Comparison of ENCODE assay signal across 1 cellular context in the genomic region with DNA sequence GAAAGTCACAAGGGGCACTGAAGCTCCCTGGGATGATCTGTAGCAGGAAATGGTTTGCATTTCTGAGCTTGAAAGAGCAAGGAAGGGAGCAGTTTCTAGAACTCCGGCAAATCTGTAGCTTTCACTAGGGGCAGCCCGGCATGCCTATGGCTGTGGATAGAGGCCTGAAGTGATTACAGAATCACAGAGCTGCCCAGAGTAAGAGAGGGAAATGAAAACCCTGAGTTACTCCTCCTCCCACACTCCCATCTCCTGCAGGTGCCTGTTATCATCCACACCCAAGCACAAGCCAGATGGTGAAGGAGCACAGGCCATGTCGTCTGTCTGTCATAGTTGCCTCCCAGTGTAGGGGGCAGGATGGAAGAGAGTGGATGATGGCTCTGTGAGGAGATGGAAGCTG.
TF ChIP-seq lines count a peak whose summit lies in the region.

No MANE protein-coding gene starts in this region.

TF ChIP-seq in GM23338, 12 proteins besides CTCF, POLR2A, EP300 and RAD21 (continued from another document):
- no peak for TF ChIP-seq REST (IDR thresholded peaks at IDR 0.05; ENCODE audit: unreplicated experiment)
- TF ChIP-seq EZH2 (IDR thresholded peaks at IDR 0.05; ENCODE audit: low read depth, unreplicated experiment) = no peak
- no peak for TF ChIP-seq JUNB (IDR thresholded peaks at IDR 0.05; ENCODE audit: unreplicated experiment)
- TF ChIP-seq STAT1 (IDR thresholded peaks at IDR 0.05; ENCODE audit: unreplicated experiment) = no peak
- TF ChIP-seq ZNF331 (CRISPR knock-in tag; IDR thresholded peaks at IDR 0.05; ENCODE audit: low read depth) = no peak
- TF ChIP-seq EZH2phosphoT487 (IDR thresholded peaks at IDR 0.05; ENCODE audit: unreplicated experiment) = no peak
- TF ChIP-seq NANOG (IDR thresholded peaks at IDR 0.05; ENCODE audit: borderline replicate concordance) = no peak
- no peak for TF ChIP-seq ZNF462 (CRISPR knock-in tag; IDR thresholded peaks at IDR 0.05)
- TF ChIP-seq, protein P1, sequence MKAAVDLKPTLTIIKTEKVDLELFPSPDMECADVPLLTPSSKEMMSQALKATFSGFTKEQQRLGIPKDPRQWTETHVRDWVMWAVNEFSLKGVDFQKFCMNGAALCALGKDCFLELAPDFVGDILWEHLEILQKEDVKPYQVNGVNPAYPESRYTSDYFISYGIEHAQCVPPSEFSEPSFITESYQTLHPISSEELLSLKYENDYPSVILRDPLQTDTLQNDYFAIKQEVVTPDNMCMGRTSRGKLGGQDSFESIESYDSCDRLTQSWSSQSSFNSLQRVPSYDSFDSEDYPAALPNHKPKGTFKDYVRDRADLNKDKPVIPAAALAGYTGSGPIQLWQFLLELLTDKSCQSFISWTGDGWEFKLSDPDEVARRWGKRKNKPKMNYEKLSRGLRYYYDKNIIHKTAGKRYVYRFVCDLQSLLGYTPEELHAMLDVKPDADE (IDR thresholded peaks at IDR 0.05) = no peak
- no peak for TF ChIP-seq CREB1 (CRISPR knock-in tag; IDR thresholded peaks at IDR 0.05; ENCODE audit: low read depth)
TF ChIP-seq in GM23338: peak in this region for 0.
